Comparison of ENCODE assay signal across 11 cellular contexts in the genomic region with DNA sequence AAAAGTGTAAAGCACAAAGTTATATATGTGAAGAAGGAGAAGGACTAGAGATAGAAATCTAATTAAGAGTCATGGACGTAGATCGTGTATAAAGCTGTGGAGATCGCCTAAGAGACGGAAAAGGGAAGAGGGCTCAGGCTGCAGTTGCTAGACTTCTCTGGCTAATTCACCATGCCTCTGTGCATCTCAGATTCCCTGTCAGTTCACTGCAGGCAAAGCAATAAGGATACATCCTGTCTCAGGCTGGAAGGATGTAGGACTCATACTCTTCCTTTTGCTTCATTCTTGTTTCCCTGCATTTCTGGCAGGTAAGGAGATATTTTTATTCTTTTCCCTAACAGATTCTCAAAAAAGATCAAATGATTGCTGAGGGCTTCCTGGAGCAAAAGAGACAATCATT.
DNase-seq lines count a peak whose midpoint lies in the region; ATAC-seq and TF ChIP-seq lines count a peak whose summit lies in the region.
"Had no signal": no experiment of that assay in that cellular context is flagged by ENCODE, and none has a peak within 500 bp of the region (broad histone marks: within the 10 kb centered on the region; RNA-seq: fewer than 3 reads in every experiment).

No MANE protein-coding gene starts in this region.

- H3K27me3 Mint-ChIP-seq in nephron (ENCODE audit: low read depth): no peaks in the 10 kb centered on the region
- H3K27me3 Mint-ChIP-seq in activated naive CD4-positive, alpha-beta T cell treated with anti-CD3 and anti-CD28 coated beads for 36 hours (ENCODE audit: low read depth): peaks cover 6% of the 10 kb centered on the region
- H3K27me3 Mint-ChIP-seq: IgD-negative memory B cell had no signal

- peak overlapping the region in 2 of 3 experiments; percentile 0 to 6 for H3K4me3 Mint-ChIP-seq in nephron
- H3K4me3 Mint-ChIP-seq in activated naive CD4-positive, alpha-beta T cell treated with anti-CD3 and anti-CD28 coated beads for 36 hours: no peak overlapping the region
- H3K4me3 Mint-ChIP-seq: IgD-negative memory B cell had no signal

- H3K4me1 ChIP-seq in BE2C (peaks cover 17% of the 10 kb centered on the region), ectodermal cell (ENCODE audit: control insufficient read depth, insufficient read depth, low read length) (no peaks in the 10 kb centered on the region), mucosa of descending colon (ENCODE audit: low read depth) (no peaks in the 10 kb centered on the region)

- H3K27ac Mint-ChIP-seq in nephron: peak overlapping the region; percentile 90 to 94 (median 92)
- no peak overlapping the region for H3K27ac Mint-ChIP-seq in activated naive CD4-positive, alpha-beta T cell treated with anti-CD3 and anti-CD28 coated beads for 36 hours
- H3K27ac Mint-ChIP-seq: IgD-negative memory B cell had no signal

- no peak for DNase-seq in BE2C
- DNase-seq in NCI-H69 (lab: John Stamatoyannopoulos, UW): peak; percentile 12
- DNase-seq in mucosa of descending colon: no peak
- no peak for DNase-seq in DMS 273 treated with DMSO at 0.1 percent for 48 hours (lab: John Stamatoyannopoulos, UW)
- no peak for DNase-seq in activated naive CD4-positive, alpha-beta T cell treated with anti-CD3 and anti-CD28 coated beads for 36 hours
- DNase-seq: stimulated activated naive CD4-positive, alpha-beta T cell treated with Interleukin-2 at 50 U/mL for 16 hours had no signal

- no peaks in the 10 kb centered on the region for H3K27me3 ChIP-seq in BE2C
- H3K27me3 ChIP-seq in ectodermal cell (ENCODE audit: control insufficient read depth, insufficient read depth, low read length, poor library complexity, severe bottlenecking): no peaks in the 10 kb centered on the region
- H3K27me3 ChIP-seq: BLaER1 treated with 17β-estradiol and CSF1 and Interleukin-3, amounts not matched to agents 10 nM and 100 nM had no signal

- H3K9me3 ChIP-seq in BE2C: no peaks in the 10 kb centered on the region
- H3K9me3 ChIP-seq in ectodermal cell (ENCODE audit: control insufficient read depth, low read length): no peaks in the 10 kb centered on the region
- no peaks in the 10 kb centered on the region for H3K9me3 ChIP-seq in mucosa of descending colon
- H3K9me3 ChIP-seq: BLaER1 treated with 17β-estradiol and CSF1 and Interleukin-3, amounts not matched to agents 10 nM and 100 nM had no signal

- no peaks in the 10 kb centered on the region for H3K36me3 Mint-ChIP-seq in nephron (ENCODE audit: low read depth)
- no peaks in the 10 kb centered on the region for H3K36me3 Mint-ChIP-seq in activated naive CD4-positive, alpha-beta T cell treated with anti-CD3 and anti-CD28 coated beads for 36 hours (ENCODE audit: low read depth)
- H3K36me3 Mint-ChIP-seq: IgD-negative memory B cell had no signal

- H3K9me3 Mint-ChIP-seq in nephron: no peaks in the 10 kb centered on the region
- no peaks in the 10 kb centered on the region for H3K9me3 Mint-ChIP-seq in activated naive CD4-positive, alpha-beta T cell treated with anti-CD3 and anti-CD28 coated beads for 36 hours

- H3K4me3 ChIP-seq in BE2C (ENCODE audit: low read depth, low read length) (peak overlapping the region; percentile 43), ectodermal cell (ENCODE audit: insufficient read depth, low read depth, low read length) (no peak overlapping the region), mucosa of descending colon (no peak overlapping the region)
- H3K4me3 ChIP-seq: BLaER1 treated with 17β-estradiol and CSF1 and Interleukin-3, amounts not matched to agents 10 nM and 100 nM had no signal

- H3K36me3 ChIP-seq in BE2C (no peaks in the 10 kb centered on the region), ectodermal cell (ENCODE audit: control insufficient read depth, insufficient read depth, low read length) (no peaks in the 10 kb centered on the region), mucosa of descending colon (ENCODE audit: low read depth) (no peaks in the 10 kb centered on the region)
- H3K36me3 ChIP-seq: BLaER1 treated with 17β-estradiol and CSF1 and Interleukin-3, amounts not matched to agents 10 nM and 100 nM had no signal

- no peak for ATAC-seq in mucosa of descending colon
- no peak for ATAC-seq in HG03460 (IDR thresholded peaks at IDR 0.05; ENCODE audit: unreplicated experiment)

- peak overlapping the region; percentile 45 for H3K27ac ChIP-seq in ectodermal cell (ENCODE audit: insufficient read depth, low read depth, low read length, poor library complexity, severe bottlenecking)
- H3K27ac ChIP-seq: BLaER1 treated with 17β-estradiol and CSF1 and Interleukin-3, amounts not matched to agents 10 nM and 100 nM had no signal

- no peak for TF ChIP-seq CTCF in BE2C (IDR thresholded peaks at IDR 0.05; ENCODE audit: low read depth, low read length)
- TF ChIP-seq CTCF in nephron (IDR thresholded peaks at IDR 0.05; ENCODE audit: unreplicated experiment in 3 of 3): no peak
- TF ChIP-seq CTCF in mucosa of descending colon (IDR thresholded peaks at IDR 0.05): no peak

- peaks cover 44% of the 10 kb centered on the region for H3K4me1 Mint-ChIP-seq in nephron
- H3K4me1 Mint-ChIP-seq in activated naive CD4-positive, alpha-beta T cell treated with anti-CD3 and anti-CD28 coated beads for 36 hours (ENCODE audit: low read depth): no peaks in the 10 kb centered on the region

- WGBS in ectodermal cell, 2 experiments: 80% methylated on average over 4 of the region's 4 CpGs

- CTCF ChIA-PET in activated naive CD4-positive, alpha-beta T cell treated with anti-CD3 and anti-CD28 coated beads for 36 hours (lab: Charles Lee): no interaction called here

- intact Hi-C loops in mucosa of descending colon (cut with DNase I, micrococcal nuclease): no loop called here
- intact Hi-C loops in activated naive CD4-positive, alpha-beta T cell treated with anti-CD3 and anti-CD28 coated beads for 36 hours (cut with micrococcal nuclease): loop anchor here (5.0 kb wide), 1 partner anchor 33 kb away; no protein-coding TSS in a partner anchor
